Comparison of ENCODE assay signal across 8 cellular contexts in the genomic region with DNA sequence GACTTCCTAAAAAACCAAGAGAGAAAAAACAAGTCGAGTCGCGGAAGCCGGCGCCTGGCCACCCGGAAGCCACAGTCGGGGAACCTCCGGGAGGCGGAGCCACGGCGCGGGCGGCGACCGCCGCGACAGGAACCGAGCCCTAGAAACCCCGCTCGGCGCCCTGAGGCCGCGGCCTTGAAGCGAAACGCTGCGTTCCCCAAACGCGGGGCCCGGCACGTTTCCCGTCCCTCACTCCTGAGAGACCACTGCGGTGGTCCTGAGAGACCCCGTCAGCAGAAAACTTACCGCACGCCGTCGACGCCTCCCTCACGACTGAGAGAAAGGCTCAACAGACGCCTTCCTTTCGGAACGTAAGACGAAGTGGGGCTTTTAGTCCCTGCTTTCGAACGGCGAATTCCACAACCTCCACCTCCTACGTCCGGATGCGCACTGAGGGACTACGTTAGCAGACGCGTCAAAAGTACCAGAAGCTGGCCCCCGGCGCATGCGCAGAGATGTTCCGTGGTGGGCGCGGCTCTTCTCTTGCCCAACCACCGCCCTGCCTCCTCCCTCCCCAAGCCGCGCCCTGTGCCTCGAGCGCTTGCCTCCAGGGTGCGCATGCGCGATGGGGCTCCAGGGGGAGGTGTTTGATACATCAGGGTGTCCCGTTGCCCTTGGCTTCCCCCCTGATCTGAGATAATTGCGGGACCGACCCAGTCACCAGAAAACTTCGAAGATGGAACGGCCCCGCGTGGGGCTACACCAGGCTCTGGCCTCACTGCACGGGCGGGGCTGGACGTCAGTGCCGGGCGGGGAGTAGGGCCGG. TPM values are rescaled to one million over a fixed set of nuclear protein-coding genes. Genes with fewer than 3 reads are reported as not detected.
DNase-seq lines count a peak whose midpoint lies in the region; ATAC-seq, FAIRE-seq and TF ChIP-seq lines count a peak whose summit lies in the region.

A gene with protein sequence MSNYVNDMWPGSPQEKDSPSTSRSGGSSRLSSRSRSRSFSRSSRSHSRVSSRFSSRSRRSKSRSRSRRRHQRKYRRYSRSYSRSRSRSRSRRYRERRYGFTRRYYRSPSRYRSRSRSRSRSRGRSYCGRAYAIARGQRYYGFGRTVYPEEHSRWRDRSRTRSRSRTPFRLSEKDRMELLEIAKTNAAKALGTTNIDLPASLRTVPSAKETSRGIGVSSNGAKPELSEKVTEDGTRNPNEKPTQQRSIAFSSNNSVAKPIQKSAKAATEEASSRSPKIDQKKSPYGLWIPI (minus strand): TSS at position 431 of the 805 bp plus-strand sequence. CDS start 491 bp downstream, outside the sequence.

- H3K9me3 ChIP-seq in T-helper 17 cell (ENCODE audit: control insufficient read depth, low read length, poor library complexity, severe bottlenecking) = no peaks in the 10 kb centered on the region
- H3K9me3 ChIP-seq in right atrium auricular region = no peaks in the 10 kb centered on the region
- H3K9me3 ChIP-seq in psoas muscle = no peaks in the 10 kb centered on the region

- H3K4me3 Mint-ChIP-seq in T-helper 17 cell = peak within 1 kb of the TSS; percentile 98

- TF ChIP-seq CTCF in GM13977 (IDR thresholded peaks at IDR 0.05; ENCODE audit: extremely low read depth, insufficient read depth, missing control alignments) = no peak
- TF ChIP-seq CTCF in right atrium auricular region (IDR thresholded peaks at IDR 0.05) = no peak
- no peak for TF ChIP-seq CTCF in psoas muscle (IDR thresholded peaks at IDR 0.05)

- in situ Hi-C loops in GM13977 (cut with MboI; ENCODE audit: low pct_unique_long_range_greater_than_20kb, low sequenced_read_pairs, unreplicated experiment) = no loop called here

- H3K4me1 ChIP-seq in right atrium auricular region (peaks cover 6 to 24% of the 10 kb centered on the region in 2 donors), psoas muscle (peaks cover 30% of the 10 kb centered on the region)

- DNase-seq in GM13977 (ENCODE audit: low spot score) (peak; percentile 100), NCI-H1694 treated with DMSO at 0.1 percent for 48 hours (lab: John Stamatoyannopoulos, UW) (peak; percentile 95), T-helper 17 cell (peak; percentile 100), right atrium auricular region (ENCODE audit: low spot score) (peak; percentile 100), psoas muscle (peak; percentile 100), urothelium cell line (ENCODE audit: low spot score) (peak; percentile 100)

- H3K4me1 Mint-ChIP-seq in T-helper 17 cell = peaks cover 40% of the 10 kb centered on the region

- H3K27me3 ChIP-seq in right atrium auricular region = no peaks in the 10 kb centered on the region
- H3K27me3 ChIP-seq in psoas muscle (ENCODE audit: insufficient read depth in 3 of 3, low read length in 2 of 3) = no peaks in the 10 kb centered on the region

- intact Hi-C loops in psoas muscle (cut with DNase I) = loop anchor here in 1 of 2 donors (5.0 to 10.0 kb wide), 2 partner anchors 95 to 558 kb away; a partner anchor contains a TSS

- H3K4me3 ChIP-seq in right atrium auricular region (peak within 1 kb of the TSS; percentile 82 to 95), psoas muscle (peak within 1 kb of the TSS; percentile 87)

- H3K27me3 Mint-ChIP-seq in T-helper 17 cell = no peaks in the 10 kb centered on the region

- peak; percentile 70 for ATAC-seq in HG02884 (IDR thresholded peaks at IDR 0.05; ENCODE audit: unreplicated experiment)
- ATAC-seq in T-helper 17 cell = peak; percentile 84
- ATAC-seq in psoas muscle = peak; percentile 91 to 94 (median 92)

- H3K36me3 ChIP-seq in right atrium auricular region (peaks cover 39% of the 10 kb centered on the region), psoas muscle (ENCODE audit: insufficient read depth in 1 of 2, low read depth in 1 of 2) (peaks cover 8 to 39% of the 10 kb centered on the region in 2 donors)

- H3K27ac ChIP-seq in angular gyrus (ENCODE audit: low read depth, low read length) = peak within 1 kb of the TSS; percentile 99
- peak within 1 kb of the TSS; percentile 99 to 100 for H3K27ac ChIP-seq in right atrium auricular region
- peak within 1 kb of the TSS; percentile 99 for H3K27ac ChIP-seq in psoas muscle

- peak; percentile 9 for FAIRE-seq in urothelium cell line (lab: Jason Lieb, UNC)

- H3K27ac Mint-ChIP-seq in T-helper 17 cell = peak within 1 kb of the TSS; percentile 99

- H3K36me3 Mint-ChIP-seq in T-helper 17 cell (ENCODE audit: low read depth) = peaks cover 7% of the 10 kb centered on the region

- 0% methylated on average over 73 to 79 of the region's 79 CpGs for WGBS in psoas muscle, 3 donors

RNA-seq across cellular contexts. Expression of the gene that starts here (rescaled TPM):
- 100 to 1,000 TPM; 483 to 509 TPM for total RNA-seq in T-helper 17 cell
- total RNA-seq in right atrium auricular region = 10 to 100 TPM; 23.5 to 27.7 TPM
- 10 to 100 TPM in 3 of 4 donors, 1 to 10 TPM in 1; 9.6 to 35.7 (median 20.6) TPM for total RNA-seq in psoas muscle
- 10 to 100 TPM; 15.4 to 36.5 (median 17.6) TPM for polyA plus RNA-seq in psoas muscle

Comparison
In these comparisons a context has a peak if more than half of its experiments do, and no peak if none do; other contexts are left out.
1. Peak in every context shown above with its lines: DNase-seq, ATAC-seq, H3K4me3 ChIP-seq and H3K27ac ChIP-seq.
2. RNA of the gene that starts here (total RNA-seq): 483 to 509 TPM in T-helper 17 cell; 23.5 to 27.7 TPM in right atrium auricular region and 9.6 to 35.7 TPM in psoas muscle; every median in the first group is over 10 times any median in the second.